In genomic region chr17:35726609-35727460, GRCh38 we compare ENCODE assay signal across 11 cellular contexts. TPM values are rescaled to one million over a fixed set of nuclear protein-coding genes. Genes with fewer than 3 reads are reported as not detected.
DNase-seq lines count a peak whose midpoint lies in the region; ATAC-seq and TF ChIP-seq lines count a peak whose summit lies in the region.
"Had no signal": no experiment of that assay in that cellular context is flagged by ENCODE, and none has a peak within 500 bp of the region (broad histone marks: within the 10 kb centered on the region; RNA-seq: fewer than 3 reads in every experiment).

No MANE protein-coding gene starts in this region.

- peaks cover 50 to 69% (median 64%) of the 10 kb centered on the region in 11 experiments for H3K36me3 ChIP-seq in BLaER1 treated with 17β-estradiol and CSF1 and Interleukin-3, amounts not matched to agents 10 nM and 100 nM
- no peaks in the 10 kb centered on the region for H3K36me3 ChIP-seq in neural progenitor cell

- DNase-seq in HuH-7.5 (ENCODE audit: low spot score), result peak; percentile 89
- DNase-seq in choroid plexus epithelial cell (ENCODE audit: low read depth), result peak; percentile 97
- DNase-seq in neural progenitor cell (ENCODE audit: low spot score), result no peak
- no peak for DNase-seq in activated CD4-positive, alpha-beta T cell treated with anti-CD3 and anti-CD28 coated beads, Interleukin-2, amount 50 U/mL, for 1 hour
- no peak for DNase-seq in GM10266 (ENCODE audit: extremely low spot score)
- no peak for DNase-seq in effector memory CD8-positive, alpha-beta T cell
- no peak for DNase-seq in activated CD8-positive, alpha-beta T cell treated with anti-CD3 and anti-CD28 coated beads, Interleukin-2, amount 10 ng/mL, durations not matched to agents 7 days and 5 days
- DNase-seq: stimulated activated CD4-positive, alpha-beta T cell treated with anti-CD3 and anti-CD28 coated beads, Interleukin-4, amount 100 ng/mL, for 24 hours had no signal

- peaks cover 0 to 6% (median 0%) of the 10 kb centered on the region in 11 experiments; a peak in 1 of 22 replicates for H3K27me3 ChIP-seq in BLaER1 treated with 17β-estradiol and CSF1 and Interleukin-3, amounts not matched to agents 10 nM and 100 nM
- peaks cover 10% of the 10 kb centered on the region for H3K27me3 ChIP-seq in neural progenitor cell

- H3K4me1 Mint-ChIP-seq in neural progenitor cell, result peaks cover 48% of the 10 kb centered on the region
- H3K4me1 Mint-ChIP-seq in effector memory CD8-positive, alpha-beta T cell (ENCODE audit: low read depth in 2 of 2), result peaks cover 11 to 17% of the 10 kb centered on the region in 2 donors
- peaks cover 11% of the 10 kb centered on the region for H3K4me1 Mint-ChIP-seq in activated CD8-positive, alpha-beta T cell treated with anti-CD3 and anti-CD28 coated beads, Interleukin-2, amount 10 ng/mL, durations not matched to agents 7 days and 5 days (ENCODE audit: low read depth)

- no peak overlapping the region for H3K27ac ChIP-seq in BLaER1 treated with 17β-estradiol and CSF1 and Interleukin-3, amounts not matched to agents 10 nM and 100 nM
- H3K27ac ChIP-seq in neural progenitor cell, result no peak overlapping the region

- POLR2A ChIA-PET in activated CD8-positive, alpha-beta T cell treated with anti-CD3 and anti-CD28 coated beads, Interleukin-2, amount 10 ng/mL, durations not matched to agents 7 days and 5 days (lab: Charles Lee), result interaction anchor here (0.6 kb wide), 1 partner anchor 318 kb away, joined by 3 read pairs; no protein-coding TSS in a partner anchor

- H3K9me3 ChIP-seq in BLaER1 treated with 17β-estradiol and CSF1 and Interleukin-3, amounts not matched to agents 10 nM and 100 nM (replicated peaks in 1 of 11), result no peaks in the 10 kb centered on the region
- H3K9me3 ChIP-seq in neural progenitor cell (ENCODE audit: low read depth), result no peaks in the 10 kb centered on the region

- peaks cover 12% of the 10 kb centered on the region for H3F3A ChIP-seq in neural progenitor cell (ENCODE audit: low read depth)

- H3K9me3 Mint-ChIP-seq in neural progenitor cell, result no peaks in the 10 kb centered on the region
- H3K9me3 Mint-ChIP-seq in effector memory CD8-positive, alpha-beta T cell, result no peaks in the 10 kb centered on the region
- H3K9me3 Mint-ChIP-seq in activated CD8-positive, alpha-beta T cell treated with anti-CD3 and anti-CD28 coated beads, Interleukin-2, amount 10 ng/mL, durations not matched to agents 7 days and 5 days (ENCODE audit: insufficient read depth), result no peaks in the 10 kb centered on the region

- ATAC-seq in effector memory CD8-positive, alpha-beta T cell (replicated peaks), result no peak
- ATAC-seq in activated CD8-positive, alpha-beta T cell treated with anti-CD3 and anti-CD28 coated beads, Interleukin-2, amount 10 ng/mL, durations not matched to agents 7 days and 5 days, result no peak
- ATAC-seq: GM12878 had no signal

- H3K79me2 ChIP-seq in neural progenitor cell (ENCODE audit: low read depth), result no peaks in the 10 kb centered on the region

- TF ChIP-seq CTCF in choroid plexus epithelial cell (conservative IDR thresholded peaks at IDR 0.05; ENCODE audit: low read depth, low read length) (no peak), neural progenitor cell (IDR thresholded peaks at IDR 0.05) (no peak), GM10266 (IDR thresholded peaks at IDR 0.05; ENCODE audit: control insufficient read depth, insufficient read depth, low read depth, missing control alignments) (no peak)

- peaks cover 23 to 36% (median 31%) of the 10 kb centered on the region in 10 experiments for H3K4me1 ChIP-seq in BLaER1 treated with 17β-estradiol and CSF1 and Interleukin-3, amounts not matched to agents 10 nM and 100 nM
- H3K4me1 ChIP-seq in neural progenitor cell, result peaks cover 29% of the 10 kb centered on the region

- peak overlapping the region in 7 of 11 experiments; percentile 23 to 73 (median 57); a peak in 11 of 22 replicates for H3K4me2 ChIP-seq in BLaER1 treated with 17β-estradiol and CSF1 and Interleukin-3, amounts not matched to agents 10 nM and 100 nM
- H3K4me2 ChIP-seq in neural progenitor cell, result peak overlapping the region; percentile 37

- no peak overlapping the region for H3K4me3 Mint-ChIP-seq in neural progenitor cell
- H3K4me3 Mint-ChIP-seq in effector memory CD8-positive, alpha-beta T cell, result no peak overlapping the region
- H3K4me3 Mint-ChIP-seq in activated CD8-positive, alpha-beta T cell treated with anti-CD3 and anti-CD28 coated beads, Interleukin-2, amount 10 ng/mL, durations not matched to agents 7 days and 5 days, result no peak overlapping the region

- CTCF ChIA-PET in activated CD8-positive, alpha-beta T cell treated with anti-CD3 and anti-CD28 coated beads, Interleukin-2, amount 10 ng/mL, durations not matched to agents 7 days and 5 days (lab: Charles Lee), result interaction anchor here (1.0 to 2.4 kb wide), 3 partner anchors 21 to 114 kb away, joined by 3 to 9 read pairs (median 4); no protein-coding TSS in a partner anchor

- H3K27me3 Mint-ChIP-seq in neural progenitor cell (ENCODE audit: insufficient read depth, low read depth), result peaks cover 2% of the 10 kb centered on the region
- no peaks in the 10 kb centered on the region for H3K27me3 Mint-ChIP-seq in effector memory CD8-positive, alpha-beta T cell
- H3K27me3 Mint-ChIP-seq in activated CD8-positive, alpha-beta T cell treated with anti-CD3 and anti-CD28 coated beads, Interleukin-2, amount 10 ng/mL, durations not matched to agents 7 days and 5 days (ENCODE audit: low read depth), result peaks cover 10% of the 10 kb centered on the region

- H3K36me3 Mint-ChIP-seq in neural progenitor cell, result peaks cover 9% of the 10 kb centered on the region
- H3K36me3 Mint-ChIP-seq in effector memory CD8-positive, alpha-beta T cell (ENCODE audit: insufficient read depth), result peaks cover 27% of the 10 kb centered on the region
- peaks cover 46% of the 10 kb centered on the region for H3K36me3 Mint-ChIP-seq in activated CD8-positive, alpha-beta T cell treated with anti-CD3 and anti-CD28 coated beads, Interleukin-2, amount 10 ng/mL, durations not matched to agents 7 days and 5 days (ENCODE audit: low read depth)

- no peak overlapping the region for H2AFZ ChIP-seq in neural progenitor cell (replicated peaks)

- 0 out of 22 replicates have a peak overlapping the region, but pooled peaks of 1 of the 11 experiments have one; percentile 30 for H3K9ac ChIP-seq in BLaER1 treated with 17β-estradiol and CSF1 and Interleukin-3, amounts not matched to agents 10 nM and 100 nM
- H3K9ac ChIP-seq in neural progenitor cell, result no peak overlapping the region

- peaks cover 0 to 43% (median 8%) of the 10 kb centered on the region in 11 experiments; a peak in 12 of 22 replicates for H4K20me1 ChIP-seq in BLaER1 treated with 17β-estradiol and CSF1 and Interleukin-3, amounts not matched to agents 10 nM and 100 nM
- H4K20me1 ChIP-seq in neural progenitor cell (ENCODE audit: low read depth), result peaks cover 43% of the 10 kb centered on the region

- H3K4me3 ChIP-seq in BLaER1 treated with 17β-estradiol and CSF1 and Interleukin-3, amounts not matched to agents 10 nM and 100 nM, result no peak overlapping the region
- H3K4me3 ChIP-seq in choroid plexus epithelial cell (ENCODE audit: low read depth, low read length) (no peak overlapping the region), neural progenitor cell (no peak overlapping the region)
- H3K4me3 ChIP-seq: GM12878 had no signal

- H3K27ac Mint-ChIP-seq in neural progenitor cell, result no peak overlapping the region
- no peak overlapping the region for H3K27ac Mint-ChIP-seq in effector memory CD8-positive, alpha-beta T cell
- H3K27ac Mint-ChIP-seq in activated CD8-positive, alpha-beta T cell treated with anti-CD3 and anti-CD28 coated beads, Interleukin-2, amount 10 ng/mL, durations not matched to agents 7 days and 5 days, result no peak overlapping the region

RNA-seq across cellular contexts. Expression of gene RASL10B, which starts 4.6 kb away (rescaled TPM):
- 4.8 and 14.5 TPM in 2 replicates for total RNA-seq in neural progenitor cell (ENCODE audit: low replicate concordance)
- total RNA-seq in activated CD8-positive, alpha-beta T cell treated with anti-CD3 and anti-CD28 coated beads, Interleukin-2, amount 10 ng/mL, durations not matched to agents 7 days and 5 days, result under 1 TPM in 1 of 2 experiments, not detected in 1; 0.10 TPM
- total RNA-seq: GM12878 had no signal

RNA-seq across cellular contexts. Expression of gene GAS2L2, which starts 26.2 kb away (rescaled TPM):
- total RNA-seq in neural progenitor cell (ENCODE audit: low replicate concordance), result 0.09 TPM in 1 of 2 replicates, not detected in the other
- total RNA-seq in activated CD8-positive, alpha-beta T cell treated with anti-CD3 and anti-CD28 coated beads, Interleukin-2, amount 10 ng/mL, durations not matched to agents 7 days and 5 days, result not detected
- total RNA-seq: glomerular endothelial cell, GM12878 had no signal

RNA-seq across cellular contexts. Expression of gene C17orf50, which starts 33.9 kb away (rescaled TPM):
- total RNA-seq in neural progenitor cell (ENCODE audit: low replicate concordance), result not detected in 2 replicates
- not detected for total RNA-seq in activated CD8-positive, alpha-beta T cell treated with anti-CD3 and anti-CD28 coated beads, Interleukin-2, amount 10 ng/mL, durations not matched to agents 7 days and 5 days
- total RNA-seq: glomerular endothelial cell, GM12878 had no signal

Comparison
In these comparisons a context has a peak if more than half of its experiments do, and no peak if none do; other contexts are left out.
1. DNase-seq: peak in HuH-7.5 (single experiment) and choroid plexus epithelial cell (single experiment); none in neural progenitor cell (single experiment), activated CD4-positive, alpha-beta T cell treated with anti-CD3 and anti-CD28 coated beads, Interleukin-2, amount 50 U/mL, for 1 hour (single experiment), GM10266 (single experiment), effector memory CD8-positive, alpha-beta T cell (0 of 3) and activated CD8-positive, alpha-beta T cell treated with anti-CD3 and anti-CD28 coated beads, Interleukin-2, amount 10 ng/mL, durations not matched to agents 7 days and 5 days (single experiment).